Comparison of ENCODE assay signal across 19 cellular contexts in the genomic region with DNA sequence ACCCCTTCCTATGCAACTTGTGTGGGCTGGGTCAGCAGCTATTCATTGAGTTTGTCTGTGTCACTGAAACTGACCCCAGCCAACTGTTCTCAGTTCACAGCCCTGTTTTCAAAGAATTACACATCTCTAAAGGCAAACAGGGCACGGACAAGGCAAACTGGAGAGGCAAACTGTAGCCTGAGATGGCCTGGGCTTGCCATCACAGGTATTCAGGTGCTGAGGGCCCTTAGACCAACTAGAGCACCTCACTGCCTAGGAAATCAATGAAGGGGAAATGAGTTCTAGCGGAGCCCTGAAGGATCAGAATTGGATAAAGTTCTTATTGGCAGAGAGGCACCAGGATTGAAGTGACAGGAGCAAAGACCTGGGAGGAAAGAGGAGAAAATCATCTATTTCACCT. TPM values are rescaled to one million over a fixed set of nuclear protein-coding genes. Genes with fewer than 3 reads are reported as not detected.
DNase-seq lines count a peak whose midpoint lies in the region; ATAC-seq and TF ChIP-seq lines count a peak whose summit lies in the region.
"Had no signal": no experiment of that assay in that cellular context is flagged by ENCODE, and none has a peak within 500 bp of the region (broad histone marks: within the 10 kb centered on the region; RNA-seq: fewer than 3 reads in every experiment).

No MANE protein-coding gene starts in this region.

- POLR2A ChIA-PET in naive thymus-derived CD4-positive, alpha-beta T cell (lab: Charles Lee) = interaction anchor here (0.6 to 34.1 kb wide), 3 partner anchors 13 to 37 kb away, joined by 3 to 2331 read pairs (median 268); partner anchors contain the start of gene PIK3IP1
- POLR2A ChIA-PET in activated CD8-positive, alpha-beta T cell treated with anti-CD3 and anti-CD28 coated beads for 36 hours (lab: Charles Lee) = no interaction called here

- peak in 1 of 2 donors; percentile 6 for TF ChIP-seq POLR2A in thyroid gland (IDR thresholded peaks at IDR 0.05)

- no peak for ATAC-seq in T-helper 17 cell
- ATAC-seq in naive thymus-derived CD4-positive, alpha-beta T cell = no peak
- no peak for ATAC-seq in stimulated activated naive B cell treated with anti-CD40 and anti-IgM and Interleukin-4, amounts not matched to agents 10 μg/mL and 1 μg/mL and 100 μg/mL, for 72 hours (replicated peaks)
- ATAC-seq in activated CD8-positive, alpha-beta T cell treated with anti-CD3 and anti-CD28 coated beads for 36 hours = no peak
- ATAC-seq: HepG2 had no signal

- peaks cover 0 to 42% (median 0%) of the 10 kb centered on the region in 3 experiments for H3K36me3 ChIP-seq in naive thymus-derived CD4-positive, alpha-beta T cell (ENCODE audit: control insufficient read depth in 2 of 3, insufficient read depth in 3 of 3, low read length in 3 of 3)
- H3K36me3 ChIP-seq in thyroid gland = peaks cover 18 to 22% of the 10 kb centered on the region in 2 donors
- H3K36me3 ChIP-seq: BE2C had no signal

- peaks cover 78% of the 10 kb centered on the region for H3K36me3 Mint-ChIP-seq in activated T-cell treated with anti-CD3 and anti-CD28 coated beads, Interleukin-2, amount 50 U/mL, for 24 hours (ENCODE audit: low read depth)
- H3K36me3 Mint-ChIP-seq in T-helper 17 cell (ENCODE audit: low read depth) = peaks cover 14% of the 10 kb centered on the region
- peaks cover 0 to 35% (median 21%) of the 10 kb centered on the region in 5 donors for H3K36me3 Mint-ChIP-seq in naive thymus-derived CD4-positive, alpha-beta T cell
- H3K36me3 Mint-ChIP-seq in stimulated activated naive B cell treated with anti-CD40 and anti-IgM and Interleukin-4, amounts not matched to agents 10 μg/mL and 1 μg/mL and 100 μg/mL, for 72 hours = peaks cover 28 to 41% of the 10 kb centered on the region in 2 donors
- peaks cover 20% of the 10 kb centered on the region for H3K36me3 Mint-ChIP-seq in activated CD8-positive, alpha-beta T cell treated with anti-CD3 and anti-CD28 coated beads for 36 hours (ENCODE audit: low read depth)

- intact Hi-C loops in naive thymus-derived CD4-positive, alpha-beta T cell (cut with micrococcal nuclease) = no loop called here
- intact Hi-C loops in thyroid gland (cut with DNase I) = no loop called here
- intact Hi-C loops in activated CD8-positive, alpha-beta T cell treated with anti-CD3 and anti-CD28 coated beads for 36 hours (cut with micrococcal nuclease) = no loop called here

- no peak overlapping the region for H3K4me3 ChIP-seq in naive thymus-derived CD4-positive, alpha-beta T cell (ENCODE audit: low read length)
- H3K4me3 ChIP-seq in thyroid gland (replicated peaks in 1 of 3) = no peak overlapping the region

- H3K9me3 Mint-ChIP-seq in activated T-cell treated with anti-CD3 and anti-CD28 coated beads, Interleukin-2, amount 50 U/mL, for 24 hours = no peaks in the 10 kb centered on the region
- H3K9me3 Mint-ChIP-seq in naive thymus-derived CD4-positive, alpha-beta T cell = peaks cover 0 to 2% (median 0%) of the 10 kb centered on the region in 11 donors
- H3K9me3 Mint-ChIP-seq in stimulated activated naive B cell treated with anti-CD40 and anti-IgM and Interleukin-4, amounts not matched to agents 10 μg/mL and 1 μg/mL and 100 μg/mL, for 72 hours = no peaks in the 10 kb centered on the region
- no peaks in the 10 kb centered on the region for H3K9me3 Mint-ChIP-seq in activated CD8-positive, alpha-beta T cell treated with anti-CD3 and anti-CD28 coated beads for 36 hours
- H3K9me3 Mint-ChIP-seq: H9 had no signal

- peaks cover 29% of the 10 kb centered on the region for H3K4me1 Mint-ChIP-seq in activated T-cell treated with anti-CD3 and anti-CD28 coated beads, Interleukin-2, amount 50 U/mL, for 24 hours (ENCODE audit: low read depth)
- H3K4me1 Mint-ChIP-seq in T-helper 17 cell = peaks cover 33% of the 10 kb centered on the region
- H3K4me1 Mint-ChIP-seq in naive thymus-derived CD4-positive, alpha-beta T cell = peaks cover 16 to 48% (median 42%) of the 10 kb centered on the region in 7 donors
- H3K4me1 Mint-ChIP-seq in stimulated activated naive B cell treated with anti-CD40 and anti-IgM and Interleukin-4, amounts not matched to agents 10 μg/mL and 1 μg/mL and 100 μg/mL, for 72 hours = no peaks in the 10 kb centered on the region
- peaks cover 13% of the 10 kb centered on the region for H3K4me1 Mint-ChIP-seq in activated CD8-positive, alpha-beta T cell treated with anti-CD3 and anti-CD28 coated beads for 36 hours (ENCODE audit: low read depth)

- no peak for DNase-seq in activated T-cell treated with anti-CD3 and anti-CD28 coated beads, Interleukin-2, amount 50 U/mL, for 24 hours
- DNase-seq in activated T-cell treated with anti-CD3 and anti-CD28 coated beads, Interleukin-2, amount 50 U/mL, for 1 hour = no peak
- no peak for DNase-seq in T-helper 17 cell
- DNase-seq in naive thymus-derived CD4-positive, alpha-beta T cell = no peak
- DNase-seq in thyroid gland = peak; percentile 73 to 77
- no peak for DNase-seq in stimulated activated naive B cell treated with anti-CD40 and anti-IgM and Interleukin-4, amounts not matched to agents 10 μg/mL and 1 μg/mL and 100 μg/mL, for 72 hours
- DNase-seq in activated CD8-positive, alpha-beta T cell treated with anti-CD3 and anti-CD28 coated beads for 36 hours = no peak
- DNase-seq in COLO668 (lab: John Stamatoyannopoulos, UW; ENCODE audit: unreplicated experiment) = no peak
- DNase-seq: BE2C; CD4-positive, CD25-positive, alpha-beta regulatory T cell; H9; KBM-7; MV-4-11; NCI-H187; NCI-H2107; NCI-H510A; NCI-H748 treated with DMSO at 0.1 percent for 48 hours; SHP77 treated with DMSO at 0.1 percent for 48 hours had no signal

- no peak overlapping the region for H3K27ac ChIP-seq in naive thymus-derived CD4-positive, alpha-beta T cell (ENCODE audit: low read depth, low read length)
- peak overlapping the region; percentile 89 to 97 (median 90) for H3K27ac ChIP-seq in thyroid gland

- no peaks in the 10 kb centered on the region for H3K27me3 ChIP-seq in naive thymus-derived CD4-positive, alpha-beta T cell (ENCODE audit: control insufficient read depth in 2 of 2, insufficient read depth in 2 of 2, low read length in 2 of 2)
- no peaks in the 10 kb centered on the region for H3K27me3 ChIP-seq in thyroid gland
- H3K27me3 ChIP-seq: BE2C had no signal

- H3K9me3 ChIP-seq in T-helper 17 cell (ENCODE audit: control insufficient read depth, low read length, poor library complexity, severe bottlenecking) = no peaks in the 10 kb centered on the region
- H3K9me3 ChIP-seq in naive thymus-derived CD4-positive, alpha-beta T cell (ENCODE audit: control insufficient read depth in 2 of 3, low read length in 3 of 3) = no peaks in the 10 kb centered on the region
- no peaks in the 10 kb centered on the region for H3K9me3 ChIP-seq in thyroid gland
- H3K9me3 ChIP-seq: BE2C had no signal

- TF ChIP-seq CTCF in thyroid gland (IDR thresholded peaks at IDR 0.05) = no peak
- TF ChIP-seq CTCF in activated CD8-positive, alpha-beta T cell treated with anti-CD3 and anti-CD28 coated beads for 36 hours (IDR thresholded peaks at IDR 0.05) = no peak

- H3K4me3 Mint-ChIP-seq in activated T-cell treated with anti-CD3 and anti-CD28 coated beads, Interleukin-2, amount 50 U/mL, for 24 hours = no peak overlapping the region
- no peak overlapping the region for H3K4me3 Mint-ChIP-seq in T-helper 17 cell
- no peak overlapping the region for H3K4me3 Mint-ChIP-seq in naive thymus-derived CD4-positive, alpha-beta T cell
- H3K4me3 Mint-ChIP-seq in stimulated activated naive B cell treated with anti-CD40 and anti-IgM and Interleukin-4, amounts not matched to agents 10 μg/mL and 1 μg/mL and 100 μg/mL, for 72 hours = no peak overlapping the region
- H3K4me3 Mint-ChIP-seq in activated CD8-positive, alpha-beta T cell treated with anti-CD3 and anti-CD28 coated beads for 36 hours = no peak overlapping the region
- H3K4me3 Mint-ChIP-seq: H9 had no signal

- peaks cover 0 to 25% of the 10 kb centered on the region in 2 donors for H3K4me1 ChIP-seq in naive thymus-derived CD4-positive, alpha-beta T cell (ENCODE audit: control insufficient read depth in 2 of 2, insufficient read depth in 2 of 2, low read length in 2 of 2)
- H3K4me1 ChIP-seq in thyroid gland = peaks cover 56 to 70% of the 10 kb centered on the region in 2 donors
- H3K4me1 ChIP-seq: BE2C had no signal

- WGBS in thyroid gland, 2 donors = 34 to 46% methylated on average over 2 of the region's 2 CpGs

- H3K27ac Mint-ChIP-seq in activated T-cell treated with anti-CD3 and anti-CD28 coated beads, Interleukin-2, amount 50 U/mL, for 24 hours = peak overlapping the region; percentile 15
- H3K27ac Mint-ChIP-seq in T-helper 17 cell = peak overlapping the region; percentile 87
- H3K27ac Mint-ChIP-seq in naive thymus-derived CD4-positive, alpha-beta T cell = peak overlapping the region; percentile 43 to 93 (median 69)
- H3K27ac Mint-ChIP-seq in stimulated activated naive B cell treated with anti-CD40 and anti-IgM and Interleukin-4, amounts not matched to agents 10 μg/mL and 1 μg/mL and 100 μg/mL, for 72 hours = no peak overlapping the region
- H3K27ac Mint-ChIP-seq in activated CD8-positive, alpha-beta T cell treated with anti-CD3 and anti-CD28 coated beads for 36 hours = no peak overlapping the region

- CTCF ChIA-PET in naive thymus-derived CD4-positive, alpha-beta T cell (lab: Charles Lee) = interaction anchor here (0.7 to 1.5 kb wide), 2 partner anchors 11 to 322 kb away, joined by 3 read pairs; no protein-coding TSS in a partner anchor
- CTCF ChIA-PET in activated CD8-positive, alpha-beta T cell treated with anti-CD3 and anti-CD28 coated beads for 36 hours (lab: Charles Lee) = interaction anchor here (3.5 kb wide), 1 partner anchor 45 kb away, joined by 13 read pairs; no protein-coding TSS in a partner anchor

- no peaks in the 10 kb centered on the region for H3K27me3 Mint-ChIP-seq in activated T-cell treated with anti-CD3 and anti-CD28 coated beads, Interleukin-2, amount 50 U/mL, for 24 hours
- H3K27me3 Mint-ChIP-seq in T-helper 17 cell = no peaks in the 10 kb centered on the region
- H3K27me3 Mint-ChIP-seq in naive thymus-derived CD4-positive, alpha-beta T cell = no peaks in the 10 kb centered on the region
- H3K27me3 Mint-ChIP-seq in stimulated activated naive B cell treated with anti-CD40 and anti-IgM and Interleukin-4, amounts not matched to agents 10 μg/mL and 1 μg/mL and 100 μg/mL, for 72 hours = no peaks in the 10 kb centered on the region
- H3K27me3 Mint-ChIP-seq in activated CD8-positive, alpha-beta T cell treated with anti-CD3 and anti-CD28 coated beads for 36 hours = no peaks in the 10 kb centered on the region
- H3K27me3 Mint-ChIP-seq: CD4-positive, CD25-positive, alpha-beta regulatory T cell had no signal

RNA-seq across cellular contexts. Expression of gene PIK3IP1, which starts 24.0 kb away (rescaled TPM):
- total RNA-seq in T-helper 17 cell (100 to 1,000 TPM; 388 to 426 TPM), thyroid gland (10 to 100 TPM; 39.8 to 88.4 (median 48.1) TPM)
- total RNA-seq in naive thymus-derived CD4-positive, alpha-beta T cell = 100 to 1,000 TPM in 4 of 5 experiments, 10 to 100 TPM in 1; 72.8 to 638 (median 594) TPM
- polyA plus RNA-seq in naive thymus-derived CD4-positive, alpha-beta T cell = 100 to 1,000 TPM; 606 to 941 TPM
- total RNA-seq in activated CD8-positive, alpha-beta T cell treated with anti-CD3 and anti-CD28 coated beads for 36 hours = 10 to 100 TPM; 18.2 to 19.6 TPM

RNA-seq across cellular contexts. Expression of gene LIMK2, which starts 56.2 kb away (rescaled TPM):
- total RNA-seq in T-helper 17 cell (10 to 100 TPM; 20.7 to 25.3 TPM), thyroid gland (100 to 1,000 TPM in 2 of 4 donors, 10 to 100 TPM in 2; 85.0 to 123 (median 99.4) TPM)
- total RNA-seq in naive thymus-derived CD4-positive, alpha-beta T cell = 10 to 100 TPM; 18.3 to 49.9 (median 28.8) TPM
- polyA plus RNA-seq in naive thymus-derived CD4-positive, alpha-beta T cell = 10 to 100 TPM; 13.1 to 25.3 TPM
- total RNA-seq in activated CD8-positive, alpha-beta T cell treated with anti-CD3 and anti-CD28 coated beads for 36 hours = 10 to 100 TPM; 23.2 to 25.5 TPM

Comparison
In these comparisons a context has a peak if more than half of its experiments do, and no peak if none do; other contexts are left out.
1. DNase-seq: peak in thyroid gland (2 of 2); none in activated T-cell treated with anti-CD3 and anti-CD28 coated beads, Interleukin-2, amount 50 U/mL, for 24 hours (single experiment), activated T-cell treated with anti-CD3 and anti-CD28 coated beads, Interleukin-2, amount 50 U/mL, for 1 hour (single experiment), T-helper 17 cell (0 of 3), naive thymus-derived CD4-positive, alpha-beta T cell (0 of 9), stimulated activated naive B cell treated with anti-CD40 and anti-IgM and Interleukin-4, amounts not matched to agents 10 μg/mL and 1 μg/mL and 100 μg/mL, for 72 hours (single experiment), activated CD8-positive, alpha-beta T cell treated with anti-CD3 and anti-CD28 coated beads for 36 hours (single experiment) and COLO668 (single experiment).
2. H3K27ac Mint-ChIP-seq: peak in activated T-cell treated with anti-CD3 and anti-CD28 coated beads, Interleukin-2, amount 50 U/mL, for 24 hours (single experiment), T-helper 17 cell (single experiment) and naive thymus-derived CD4-positive, alpha-beta T cell (9 of 9); none in stimulated activated naive B cell treated with anti-CD40 and anti-IgM and Interleukin-4, amounts not matched to agents 10 μg/mL and 1 μg/mL and 100 μg/mL, for 72 hours (single experiment) and activated CD8-positive, alpha-beta T cell treated with anti-CD3 and anti-CD28 coated beads for 36 hours (single experiment).